Comparison of ENCODE assay signal across 8 cellular contexts in the genomic region with DNA sequence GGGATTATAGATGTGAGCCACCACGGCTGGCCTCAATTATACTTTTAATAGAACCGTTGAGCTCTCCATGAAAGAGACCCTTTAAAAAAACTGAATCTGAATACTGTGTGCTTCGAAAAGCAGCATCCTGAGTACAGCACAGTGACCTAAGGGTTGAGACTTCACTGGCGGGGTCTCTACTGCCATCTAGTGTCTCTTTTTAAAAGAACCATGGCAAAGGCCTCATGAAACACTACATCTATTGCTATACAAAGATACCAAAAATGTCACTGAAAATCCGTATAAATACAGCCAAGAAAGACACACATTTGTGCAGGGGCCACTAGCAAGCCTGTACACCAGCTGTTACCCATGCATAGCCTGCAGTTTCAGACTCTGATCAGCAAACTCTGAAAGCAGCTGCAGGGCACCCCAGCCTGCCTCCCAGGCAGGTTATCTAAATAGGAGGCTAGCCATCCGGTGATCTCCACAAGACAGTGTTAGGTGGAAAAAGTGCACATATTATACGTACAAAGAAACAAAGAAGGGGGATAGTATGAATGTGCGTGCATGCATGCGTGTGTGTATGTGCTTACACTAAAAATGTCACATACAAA. TPM values are rescaled to one million over a fixed set of nuclear protein-coding genes. Genes with fewer than 3 reads are reported as not detected.
A peak's percentile ranks its signal among the peaks of the same experiment; 100 is the strongest.
DNase-seq lines count a peak whose midpoint lies in the region; ATAC-seq and TF ChIP-seq lines count a peak whose summit lies in the region.

No MANE protein-coding gene starts in this region.

- TF ChIP-seq POLR2A in GM18505 (IDR thresholded peaks at IDR 0.05; ENCODE audit: borderline replicate concordance, extremely low read depth, insufficient read depth, insufficient read length), result no peak

- no peak overlapping the region for H3K9ac ChIP-seq in mammary epithelial cell (ENCODE audit: insufficient read depth, low read length)

- no peaks in the 10 kb centered on the region for H3K9me3 ChIP-seq in mammary epithelial cell (replicated peaks; ENCODE audit: insufficient read depth, low read length)

- intact Hi-C loops in mammary epithelial cell (cut with micrococcal nuclease), result loop anchor here (1.0 to 10.0 kb wide), 6 partner anchors 34 to 459 kb away; partner anchors contain the start of gene FAAP100

- 35% methylated on average over 9 of the region's 9 CpGs for WGBS in mammary epithelial cell (ENCODE audit: low coverage, missing lambda C conversion rate)

- CTCF ChIA-PET in mammary epithelial cell (lab: Charles Lee; ENCODE audit: low non-redundant PET), result no interaction called here

- DNase-seq in GM06990 (ENCODE audit: extremely low read depth, insufficient read length) (no peak), NCI-H1417 treated with DMSO at 0.1 percent for 48 hours (lab: John Stamatoyannopoulos, UW) (peak; percentile 26), SW 1271 (lab: John Stamatoyannopoulos, UW) (peak; percentile 24 to 47), mammary epithelial cell (peak; percentile 36), islet precursor cell (peak; percentile 78)
- peak; percentile 11 to 12 for DNase-seq in stimulated activated CD8-positive, alpha-beta memory T cell treated with anti-CD3 and anti-CD28 coated beads, Interleukin-4, amount 100 ng/mL, for 4 hours (ENCODE audit: low read depth in 2 of 2, low spot score in 1 of 2)

- H3K4me3 ChIP-seq in GM06990 (replicated peaks; ENCODE audit: low read depth, low read length), result no peak overlapping the region
- no peak overlapping the region for H3K4me3 ChIP-seq in mammary epithelial cell (replicated peaks in 1 of 3; ENCODE audit: insufficient read depth in 1 of 3, low read depth in 2 of 3, low read length in 3 of 3)

- H3K27me3 ChIP-seq in GM06990 (replicated peaks; ENCODE audit: control insufficient read depth, insufficient read depth, low read length) (no peaks in the 10 kb centered on the region), mammary epithelial cell (ENCODE audit: insufficient read depth, low read length) (no peaks in the 10 kb centered on the region)

- dilution Hi-C loops in mammary epithelial cell (cut with HindIII; ENCODE audit: low sequenced_read_pairs), result loop anchor here (10.0 kb wide), 1 partner anchor 47 kb away; the partner anchor contains the start of gene FAAP100

- H3K4me2 ChIP-seq in mammary epithelial cell (ENCODE audit: insufficient read depth, low read depth, low read length), result no peak overlapping the region

- H3K27ac ChIP-seq in 22Rv1 (no peak overlapping the region), mammary epithelial cell (ENCODE audit: insufficient read depth, low read depth, low read length) (no peak overlapping the region)

- in situ Hi-C loops in mammary epithelial cell (cut with MboI; ENCODE audit: low sequenced_read_pairs in 2 of 2), result no loop called here

- ATAC-seq in GM18505 (IDR thresholded peaks at IDR 0.05; ENCODE audit: unreplicated experiment), result no peak

- H2AFZ ChIP-seq in mammary epithelial cell (ENCODE audit: low read depth, low read length), result no peak overlapping the region

- H4K20me1 ChIP-seq in mammary epithelial cell (ENCODE audit: insufficient read depth, low read length), result no peaks in the 10 kb centered on the region

- H3K36me3 ChIP-seq in GM06990 (ENCODE audit: control insufficient read depth, insufficient read depth, low read length) (peaks cover 13% of the 10 kb centered on the region), mammary epithelial cell (ENCODE audit: insufficient read depth, low read length) (peaks cover 35% of the 10 kb centered on the region)

- BruUV-seq in mammary epithelial cell (replicated peaks; lab: Mats Ljungman, UMichigan), result no TSS peak

- TF ChIP-seq CTCF in 22Rv1 (IDR thresholded peaks at IDR 0.05) (peak; percentile 92), GM06990 (IDR thresholded peaks at IDR 0.05; ENCODE audit: insufficient read depth, low read length, poor library complexity, severe bottlenecking) (peak; percentile 73), mammary epithelial cell (conservative IDR thresholded peaks at IDR 0.05 in 1 of 2, IDR thresholded peaks at IDR 0.05 in 1 of 2; ENCODE audit: extremely low read depth in 1 of 2, insufficient read depth in 1 of 2, low read depth in 1 of 2, low read length in 2 of 2) (peak; percentile 81 to 82)

- peaks cover 25% of the 10 kb centered on the region for H3K79me2 ChIP-seq in mammary epithelial cell (ENCODE audit: insufficient read depth, low read length)

- no peaks in the 10 kb centered on the region for H3K4me1 ChIP-seq in mammary epithelial cell (ENCODE audit: insufficient read depth, low read length)

RNA-seq across cellular contexts. Expression of gene NPLOC4, which starts 35.3 kb away (rescaled TPM):
- total RNA-seq in mammary epithelial cell, result 100 to 1,000 TPM in 1 of 2 donors, 10 to 100 TPM in 1; 84.2 to 103 TPM
- polyA plus RNA-seq in mammary epithelial cell, result 70.6 TPM
- 272 TPM for polyA minus RNA-seq in mammary epithelial cell

RNA-seq across cellular contexts. Expression of gene TSPAN10, which starts 35.4 kb away (rescaled TPM):
- 1 to 10 TPM; 1.7 to 1.8 TPM for total RNA-seq in mammary epithelial cell
- polyA plus RNA-seq in mammary epithelial cell, result 1.1 TPM
- polyA minus RNA-seq in mammary epithelial cell, result not detected

RNA-seq across cellular contexts. Expression of gene FAAP100, which starts 49.5 kb away (rescaled TPM):
- total RNA-seq in mammary epithelial cell, result 10 to 100 TPM; 23.5 to 26.6 TPM
- polyA plus RNA-seq in mammary epithelial cell, result 14.6 TPM
- 37.0 TPM for polyA minus RNA-seq in mammary epithelial cell

RNA-seq across cellular contexts. Expression of gene PDE6G, which starts 54.7 kb away (rescaled TPM):
- under 1 TPM in 1 of 2 donors, not detected in 1; 0.17 TPM for total RNA-seq in mammary epithelial cell
- not detected for polyA plus RNA-seq in mammary epithelial cell
- polyA minus RNA-seq in mammary epithelial cell, result not detected
